In genomic region chr7:154911862-154912261, GRCh38 we compare ENCODE assay signal across 25 cellular contexts.
"Had no signal": no experiment of that assay in that cellular context is flagged by ENCODE, and none has a peak within 500 bp of the region (broad histone marks: within the 10 kb centered on the region; RNA-seq: fewer than 3 reads in every experiment).

No MANE protein-coding gene starts in this region.

- H3K9me3 Mint-ChIP-seq: stimulated activated naive CD8-positive, alpha-beta T cell treated with anti-CD3 and anti-CD28 coated beads, Interleukin-15, Interleukin-2, amounts not matched to agents 100 ng/mL and 50 ng/mL, for 24 hours had no signal

- H3K9me3 ChIP-seq: colonic mucosa, gastrocnemius medialis, psoas muscle, sigmoid colon, upper lobe of right lung, vagina had no signal

- H2AFZ ChIP-seq: hepatocyte, neural progenitor cell had no signal

- H3K36me3 Mint-ChIP-seq: neural progenitor cell had no signal

- H3K4me1 ChIP-seq: colonic mucosa, neural progenitor cell, psoas muscle had no signal

- H3K27me3 ChIP-seq: hepatocyte, vagina had no signal

- H3K9ac ChIP-seq: neural progenitor cell had no signal

- H3K4me2 ChIP-seq: hepatocyte, neural progenitor cell had no signal

- H3K4me3 Mint-ChIP-seq: dendritic cell treated with granulocyte-macrophage colony-stimulating factor and Interleukin-4, amounts not matched to agents 40 ng/mL and 50 ng/mL, for 4 days; endodermal cell; nephron; neural progenitor cell; stimulated activated naive B cell treated with anti-CD40 and anti-IgM and Interleukin-4, amounts not matched to agents 10 μg/mL and 1 μg/mL and 100 μg/mL, for 72 hours; stimulated activated naive CD8-positive, alpha-beta T cell treated with anti-CD3 and anti-CD28 coated beads, Interleukin-15, Interleukin-2, amounts not matched to agents 100 ng/mL and 50 ng/mL, for 24 hours had no signal

- H3K27ac ChIP-seq: colonic mucosa, epithelial cell of prostate, gastrocnemius medialis, hepatocyte, neural progenitor cell, psoas muscle, sigmoid colon, thoracic aorta, tibial nerve, upper lobe of right lung, vagina had no signal

- H3K79me2 ChIP-seq: hepatocyte had no signal

- FAIRE-seq: kidney had no signal

- ATAC-seq: esophagus mucosa; gastrocnemius medialis; left lobe of liver; naive thymus-derived CD4-positive, alpha-beta T cell; psoas muscle; right cardiac atrium; stimulated activated naive B cell treated with anti-CD40 and anti-IgM and Interleukin-4, amounts not matched to agents 10 μg/mL and 1 μg/mL and 100 μg/mL, for 72 hours; upper lobe of right lung had no signal

- H3K4me3 ChIP-seq: colonic mucosa, gastrocnemius medialis, hepatocyte, neural progenitor cell, psoas muscle, sigmoid colon, thoracic aorta, tibial nerve, upper lobe of right lung, vagina had no signal

- DNase-seq: colonic mucosa; effector CD8-positive, alpha-beta T cell; endodermal cell; foreskin fibroblast; gastrocnemius medialis; mesenchymal stem cell; midbrain; naive thymus-derived CD4-positive, alpha-beta T cell; psoas muscle; right cardiac atrium; sigmoid colon; stimulated activated naive B cell treated with anti-CD40 and anti-IgM and Interleukin-4, amounts not matched to agents 10 μg/mL and 1 μg/mL and 100 μg/mL, for 72 hours; upper lobe of right lung had no signal

- H3K36me3 ChIP-seq: colonic mucosa, gastrocnemius medialis, neural progenitor cell, sigmoid colon, thoracic aorta, tibial nerve, upper lobe of right lung, vagina had no signal

- H3K27ac Mint-ChIP-seq: dendritic cell treated with granulocyte-macrophage colony-stimulating factor and Interleukin-4, amounts not matched to agents 40 ng/mL and 50 ng/mL, for 4 days; endodermal cell; naive thymus-derived CD4-positive, alpha-beta T cell; nephron; stimulated activated naive B cell treated with anti-CD40 and anti-IgM and Interleukin-4, amounts not matched to agents 10 μg/mL and 1 μg/mL and 100 μg/mL, for 72 hours; stimulated activated naive CD8-positive, alpha-beta T cell treated with anti-CD3 and anti-CD28 coated beads, Interleukin-15, Interleukin-2, amounts not matched to agents 100 ng/mL and 50 ng/mL, for 24 hours had no signal
